In genomic region chr15:38877471-38877870, GRCh38 we compare ENCODE assay signal across 23 cellular contexts.
DNase-seq lines count a peak whose midpoint lies in the region; ATAC-seq and TF ChIP-seq lines count a peak whose summit lies in the region.
"Had no signal": no experiment of that assay in that cellular context is flagged by ENCODE, and none has a peak within 500 bp of the region (broad histone marks: within the 10 kb centered on the region; RNA-seq: fewer than 3 reads in every experiment).

No MANE protein-coding gene starts in this region.

- peaks cover 4% of the 10 kb centered on the region; the same call in 1 of the 2 replicates for H3K9me2 ChIP-seq in GM23248 (ENCODE audit: insufficient read depth)

- no peak overlapping the region for H3K4me2 ChIP-seq in GM23248 (ENCODE audit: unreplicated experiment)
- H3K4me2 ChIP-seq: PC-9 had no signal

- no peaks in the 10 kb centered on the region for H4K20me1 ChIP-seq in GM23248 (ENCODE audit: insufficient read depth)

- H3K4me1 ChIP-seq in GM23248 (ENCODE audit: insufficient read depth) (peaks cover 47% of the 10 kb centered on the region), SJCRH30 (peaks cover 51% of the 10 kb centered on the region)
- H3K4me1 ChIP-seq: breast epithelium, colonic mucosa had no signal

- H3K27me3 ChIP-seq in GM23248 (replicated peaks; ENCODE audit: insufficient read depth) (no peaks in the 10 kb centered on the region), SJCRH30 (no peaks in the 10 kb centered on the region)
- H3K27me3 ChIP-seq: breast epithelium, colonic mucosa, suprapubic skin, upper lobe of right lung had no signal

- peak; percentile 83 for ATAC-seq in left lobe of liver
- ATAC-seq: natural killer cell treated with Interleukin-12 subunit alpha and Interleukin-12 subunit beta and Interleukin-15 and Interleukin-18, amount 100 ng/mL, for 72 hours; Right ventricle myocardium inferior; stimulated activated memory B cell treated with anti-CD40 and anti-IgM and Interleukin-4, amounts not matched to agents 10 μg/mL and 1 μg/mL and 100 μg/mL, for 72 hours; upper lobe of right lung had no signal

- H3F3A ChIP-seq in GM23248 (ENCODE audit: insufficient read depth), result peaks cover 36% of the 10 kb centered on the region

- H3K27ac ChIP-seq in 22Rv1 (peak overlapping the region; percentile 52), GM23248 (0 out of 2 replicates have a peak overlapping the region, but pooled peaks have one; percentile 35), SJCRH30 (peak overlapping the region; percentile 5; the same call in 1 of the 2 replicates)
- H3K27ac ChIP-seq: breast epithelium, colonic mucosa, epithelial cell of prostate, PC-9, suprapubic skin, upper lobe of right lung had no signal

- no peaks in the 10 kb centered on the region for H3K79me2 ChIP-seq in GM23248 (ENCODE audit: insufficient read depth)

- no peak overlapping the region for H2AFZ ChIP-seq in GM23248
- H2AFZ ChIP-seq: PC-9 had no signal

- DNase-seq in GM23248, result no peak
- DNase-seq in SJCRH30, result peak in 1 of 2 experiments; percentile 47
- no peak for DNase-seq in left lobe of liver (ENCODE audit: low spot score)
- DNase-seq in RKO (ENCODE audit: low spot score), result no peak
- no peak for DNase-seq in activated CD4-positive, alpha-beta T cell treated with anti-CD3 and anti-CD28 coated beads, Interleukin-2, amount 50 U/mL, for 48 hours
- no peak for DNase-seq in dedifferentiated amniotic fluid mesenchymal stem cell (ENCODE audit: extremely low spot score)
- DNase-seq in stimulated activated naive CD4-positive, alpha-beta T cell (lab: John Stamatoyannopoulos, UW), result no peak
- DNase-seq: anterior cingulate cortex; CD4-positive, alpha-beta memory T cell; colonic mucosa; effector memory CD4-positive, alpha-beta T cell; NCI-H1048; NCI-H187; NCI-H526; PC-9; upper lobe of right lung had no signal

- in situ Hi-C loops in GM23248 (cut with MboI), result no loop called here

- 69 to 73% methylated on average over 3 to 4 of the region's 4 CpGs for WGBS in GM23248 (ENCODE audit: low coverage in 1 of 2, low lambda C conversion rate in 2 of 2, missing lambda C conversion rate in 2 of 2), 2 experiments

- H3K9me3 ChIP-seq in GM23248 (ENCODE audit: low read depth), result no peaks in the 10 kb centered on the region
- H3K9me3 ChIP-seq in SJCRH30 (replicated peaks), result no peaks in the 10 kb centered on the region
- H3K9me3 ChIP-seq: breast epithelium, colonic mucosa, suprapubic skin, upper lobe of right lung had no signal

- H3K9ac ChIP-seq in GM23248, result no peak overlapping the region

- H3K4me3 ChIP-seq in GM23248, result no peak overlapping the region
- H3K4me3 ChIP-seq in SJCRH30, result no peak overlapping the region
- H3K4me3 ChIP-seq: breast epithelium, colonic mucosa, PC-9, suprapubic skin, upper lobe of right lung had no signal

- H3K36me3 ChIP-seq in GM23248 (ENCODE audit: low read depth) (no peaks in the 10 kb centered on the region), SJCRH30 (no peaks in the 10 kb centered on the region)
- H3K36me3 ChIP-seq: breast epithelium, colonic mucosa, suprapubic skin, upper lobe of right lung had no signal

- TF ChIP-seq CTCF in 22Rv1 (IDR thresholded peaks at IDR 0.05), result no peak
